1 cellular context compared by ENCODE assay signal in the genomic region with DNA sequence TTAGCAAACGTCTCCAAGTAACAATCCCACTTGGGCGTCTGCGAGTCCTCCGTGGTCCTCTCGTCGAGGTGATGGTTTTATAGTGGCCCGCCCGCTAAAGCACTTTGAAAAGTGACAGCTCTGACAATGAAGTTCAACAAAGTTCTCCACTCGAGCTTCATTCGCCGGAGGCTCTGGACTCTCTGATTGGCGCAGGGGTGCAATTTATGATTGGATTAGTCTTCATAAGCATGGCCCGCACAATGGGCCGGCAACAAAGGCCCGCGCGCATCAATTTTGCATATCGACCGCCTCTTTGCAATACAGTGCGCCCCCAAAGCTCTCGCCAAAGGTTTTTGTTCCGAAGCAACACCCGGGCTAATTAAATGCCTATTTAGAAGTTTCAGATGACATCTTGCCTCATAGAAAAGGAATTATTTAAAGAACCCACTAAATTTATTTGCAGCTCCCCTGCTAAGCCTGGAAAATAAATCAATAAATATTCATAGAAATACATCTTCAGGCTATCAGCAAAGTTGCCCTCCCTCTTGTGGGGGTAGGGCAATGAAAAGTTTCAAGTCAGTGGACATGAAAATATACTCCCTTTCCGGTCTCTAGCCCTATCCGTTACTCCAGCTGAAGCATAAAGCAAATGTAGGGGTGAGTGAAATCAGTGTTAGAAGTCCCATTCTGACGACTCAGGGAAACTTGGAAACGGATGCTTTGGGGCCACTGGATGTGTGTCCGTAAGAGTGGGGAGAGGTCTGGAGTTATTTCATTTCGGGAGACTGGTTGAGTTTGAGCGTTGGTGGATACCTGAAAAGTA.
TF ChIP-seq lines count a peak whose summit lies in the region.

Gene DBX1, minus strand, starts transcription at position 51 of the 805 bp plus-strand sequence. CDS start 151 bp downstream, outside the sequence.

TF ChIP-seq in endothelial cell of umbilical vein, 7 proteins besides CTCF, POLR2A, EP300 and RAD21:
- TF ChIP-seq MYC (IDR thresholded peaks at IDR 0.05; ENCODE audit: low read depth, low read length) (no peak), FOS (IDR thresholded peaks at IDR 0.05; ENCODE audit: borderline replicate concordance, insufficient read depth, low read length) (no peak), EZH2 (IDR thresholded peaks at IDR 0.05; ENCODE audit: borderline replicate concordance, low read depth, low read length, severe bottlenecking) (peak; percentile 33), GATA2 (IDR thresholded peaks at IDR 0.05; ENCODE audit: insufficient read depth, insufficient read length, low read depth, low read length) (no peak), POLR2AphosphoS5 (IDR thresholded peaks at IDR 0.05; ENCODE audit: insufficient read depth, low read depth, low read length) (no peak), JUN (IDR thresholded peaks at IDR 0.05; ENCODE audit: borderline replicate concordance, insufficient read depth, insufficient read length, low read depth) (no peak)
